In the genomic region with DNA sequence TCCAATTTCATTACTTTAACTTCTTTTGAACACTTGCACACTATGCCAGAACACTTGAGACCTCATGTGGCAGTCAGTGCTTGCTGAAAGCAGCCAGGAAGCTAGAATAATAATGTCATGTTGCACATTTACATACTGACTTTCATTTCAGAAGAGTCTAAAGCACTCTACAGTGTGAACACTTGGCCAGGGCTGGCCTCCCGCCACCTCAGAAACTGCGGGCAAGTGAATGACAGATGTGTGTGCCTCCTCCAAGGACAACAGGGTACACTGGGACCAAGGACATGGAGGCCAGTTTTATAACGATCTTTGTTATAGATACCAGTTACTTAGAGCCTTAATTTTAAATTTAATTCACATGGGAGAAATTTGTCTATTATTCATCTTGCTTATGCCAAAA, we compare ENCODE assay signal across 18 cellular contexts.
DNase-seq lines count a peak whose midpoint lies in the region; ATAC-seq, FAIRE-seq and TF ChIP-seq lines count a peak whose summit lies in the region.
"Had no signal": no experiment of that assay in that cellular context is flagged by ENCODE, and none has a peak within 500 bp of the region (broad histone marks: within the 10 kb centered on the region; RNA-seq: fewer than 3 reads in every experiment).

No MANE protein-coding gene starts in this region.

- H3K36me3 ChIP-seq in adrenal gland (replicated peaks in 1 of 2) (no peaks in the 10 kb centered on the region), pancreas (no peaks in the 10 kb centered on the region), gastroesophageal sphincter (peaks cover 0 to 15% of the 10 kb centered on the region in 2 donors)

- H3K4me3 ChIP-seq in adrenal gland (no peak overlapping the region), pancreas (no peak overlapping the region), gastroesophageal sphincter (no peak overlapping the region)
- H3K4me3 ChIP-seq: GM23248 had no signal

- TF ChIP-seq POLR2A in adrenal gland (IDR thresholded peaks at IDR 0.05) (no peak), gastroesophageal sphincter (IDR thresholded peaks at IDR 0.05) (no peak)

- peak; percentile 90 for ATAC-seq in Right ventricle myocardium superior (ENCODE audit: poor library complexity)
- ATAC-seq in left cardiac atrium, result peak; percentile 79 to 87
- peak in 3 of 4 donors; percentile 43 to 74 (median 67) for ATAC-seq in pancreas
- no peak for ATAC-seq in gastroesophageal sphincter
- ATAC-seq: HCT116 had no signal

- intact Hi-C loops in Right ventricle myocardium superior (cut with DNase I), result no loop called here
- intact Hi-C loops in cardiac septum (cut with DNase I), result no loop called here
- intact Hi-C loops in adrenal gland (cut with DNase I), result no loop called here
- intact Hi-C loops in left cardiac atrium (cut with DNase I), result loop anchor here in 1 of 2 donors (10.0 kb wide), 1 partner anchor 191 kb away; no protein-coding TSS in a partner anchor
- intact Hi-C loops in pancreas (cut with DNase I), result no loop called here

- H3K9me3 ChIP-seq in adrenal gland (replicated peaks in 1 of 3), result no peaks in the 10 kb centered on the region
- no peaks in the 10 kb centered on the region for H3K9me3 ChIP-seq in pancreas
- no peaks in the 10 kb centered on the region for H3K9me3 ChIP-seq in gastroesophageal sphincter

- H3K27ac ChIP-seq in adrenal gland (no peak overlapping the region), pancreas (no peak overlapping the region), gastroesophageal sphincter (no peak overlapping the region)
- H3K27ac ChIP-seq: GM23248 had no signal

- TF ChIP-seq CTCF in adrenal gland (IDR thresholded peaks at IDR 0.05), result no peak
- no peak for TF ChIP-seq CTCF in pancreas (IDR thresholded peaks at IDR 0.05)
- TF ChIP-seq CTCF in gastroesophageal sphincter (IDR thresholded peaks at IDR 0.05), result no peak

- H3K27me3 ChIP-seq in adrenal gland (no peaks in the 10 kb centered on the region), pancreas (no peaks in the 10 kb centered on the region), gastroesophageal sphincter (no peaks in the 10 kb centered on the region)

- DNase-seq in Right ventricle myocardium superior (peak; percentile 69), cardiac septum (ENCODE audit: low spot score) (no peak), adrenal gland (peak in 4 of 7 donors; percentile 8 to 58 (median 43)), left cardiac atrium (peak; percentile 43), pancreas (peak in 2 of 6 donors; percentile 20 to 22), frontal cortex (ENCODE audit: low spot score in 2 of 2) (no peak)
- DNase-seq in activated naive CD4-positive, alpha-beta T cell treated with anti-CD3 and anti-CD28 coated beads, Interleukin-2, amount 50 U/mL, for 16 hours, result no peak
- DNase-seq: Calu3; CD4-positive, alpha-beta T cell; DMS153; DMS79 treated with DMSO at 0.1 percent for 48 hours; EL; GM23248 had no signal

- 33 to 52% (median 44%) methylated on average over 3 of the region's 3 CpGs for WGBS in adrenal gland, 4 donors
- WGBS in pancreas, 2 donors, result 39 to 42% methylated on average over 3 of the region's 3 CpGs
- WGBS in gastroesophageal sphincter (ENCODE audit: low coverage in 1 of 2), 2 donors, result 77 to 89% methylated on average over 2 to 3 of the region's 3 CpGs

- FAIRE-seq in pancreas (lab: Jason Lieb, UNC) (no peak), frontal cortex (lab: Jason Lieb, UNC) (no peak)
- FAIRE-seq: A204.1, G401.6, H54 had no signal

- H3K4me1 ChIP-seq in adrenal gland (replicated peaks in 1 of 2) (no peaks in the 10 kb centered on the region), pancreas (no peaks in the 10 kb centered on the region), gastroesophageal sphincter (no peaks in the 10 kb centered on the region)

- TF ChIP-seq EP300 in gastroesophageal sphincter (IDR thresholded peaks at IDR 0.05), result no peak

Comparison
In these comparisons a context has a peak if more than half of its experiments do, and no peak if none do; other contexts are left out.
1. DNase-seq: peak in Right ventricle myocardium superior (single experiment), adrenal gland (4 of 7) and left cardiac atrium (single experiment); none in cardiac septum (single experiment), frontal cortex (0 of 2) and activated naive CD4-positive, alpha-beta T cell treated with anti-CD3 and anti-CD28 coated beads, Interleukin-2, amount 50 U/mL, for 16 hours (single experiment).